Comparison of ENCODE assay signal across 8 cellular contexts in genomic region chr2:134918518-134919359, GRCh38. TPM values are rescaled to one million over a fixed set of nuclear protein-coding genes. Genes with fewer than 3 reads are reported as not detected.
DNase-seq lines count a peak whose midpoint lies in the region; ATAC-seq, FAIRE-seq and TF ChIP-seq lines count a peak whose summit lies in the region.

Gene CCNT2 (plus strand): TSS chr2:134918822. CDS start chr2:134918855, 33 bp downstream.

- ATAC-seq in naive thymus-derived CD8-positive, alpha-beta T cell, result peak; percentile 81 to 83

- H3K4me1 Mint-ChIP-seq in naive thymus-derived CD8-positive, alpha-beta T cell, result peaks cover 17 to 63% (median 42%) of the 10 kb centered on the region in 4 donors

- peaks cover 7 to 18% (median 13%) of the 10 kb centered on the region in 3 donors for H3K36me3 Mint-ChIP-seq in naive thymus-derived CD8-positive, alpha-beta T cell

- H3K27ac Mint-ChIP-seq in naive thymus-derived CD8-positive, alpha-beta T cell, result peak within 1 kb of the TSS; percentile 95 to 100 (median 99)

- H3K9me2 ChIP-seq in Loucy (replicated peaks; ENCODE audit: low read depth, low read length), result no peaks in the 10 kb centered on the region

- DNase-seq in EH (ENCODE audit: low read depth) (peak; percentile 99), H54 (ENCODE audit: insufficient read length, low spot score) (peak; percentile 85), fibroblast of mammary gland (ENCODE audit: low read depth) (peak; percentile 98)
- DNase-seq in activated T-helper 9 cell treated with anti-CD3 and anti-CD28 coated beads, Interleukin-2, amount 50 U/mL, for 16 hours (ENCODE audit: low read depth), result peak; percentile 100
- DNase-seq in naive thymus-derived CD8-positive, alpha-beta T cell, result peak; percentile 99 to 100 (median 100)
- peak; percentile 98 to 100 (median 99) for DNase-seq in stimulated activated naive CD4-positive, alpha-beta T cell (lab: John Stamatoyannopoulos, UW)

- POLR2A ChIA-PET in naive thymus-derived CD8-positive, alpha-beta T cell (lab: Charles Lee), result interaction anchor here (0.6 to 1.8 kb wide), 12 partner anchors 27 to 957 kb away, joined by 3 to 7 read pairs (median 4); partner anchors contain the start of genes R3HDM1, RAB3GAP1 and ZRANB3

- H3K9me3 Mint-ChIP-seq in naive thymus-derived CD8-positive, alpha-beta T cell, result peaks cover 0 to under 1% (median 0%) of the 10 kb centered on the region in 9 donors

- H3K27me3 Mint-ChIP-seq in naive thymus-derived CD8-positive, alpha-beta T cell, result peaks cover 0 to 3% (median 0%) of the 10 kb centered on the region in 5 donors

- H3K4me3 Mint-ChIP-seq in naive thymus-derived CD8-positive, alpha-beta T cell, result peak within 1 kb of the TSS; percentile 91 to 99 (median 97)

- no peaks in the 10 kb centered on the region for H3K27me3 ChIP-seq in Loucy (ENCODE audit: insufficient read depth, low read length, poor library complexity, severe bottlenecking)

- H3K79me2 ChIP-seq in Loucy (ENCODE audit: insufficient read depth, low read length), result peaks cover 61% of the 10 kb centered on the region

- H3F3A ChIP-seq in Loucy (ENCODE audit: low read depth), result peaks cover 3% of the 10 kb centered on the region; the same call in 1 of the 2 replicates

- H3K4me2 ChIP-seq in Loucy (ENCODE audit: low read depth, low read length, poor library complexity, severe bottlenecking), result peak within 1 kb of the TSS; percentile 89

- no peaks in the 10 kb centered on the region for H3K9me3 ChIP-seq in Loucy (ENCODE audit: insufficient read depth, low read depth, low read length)

- H2AFZ ChIP-seq in Loucy (ENCODE audit: low read length), result peak within 1 kb of the TSS; percentile 93

- TF ChIP-seq POLR2A in H54 (IDR thresholded peaks at IDR 0.05; ENCODE audit: low read depth, low read length) (peak; percentile 76), Raji (IDR thresholded peaks at IDR 0.05; ENCODE audit: insufficient read depth, low read depth, low read length) (peak; percentile 64)

- peaks cover 39% of the 10 kb centered on the region for H3K4me1 ChIP-seq in Loucy (ENCODE audit: insufficient read depth, low read length, poor library complexity, severe bottlenecking)

- TF ChIP-seq CTCF in Loucy (conservative IDR thresholded peaks at IDR 0.05; ENCODE audit: low read length) (no peak), fibroblast of mammary gland (conservative IDR thresholded peaks at IDR 0.05; ENCODE audit: control insufficient read depth, insufficient read depth, low read depth, low read length) (no peak)

- peak within 1 kb of the TSS; percentile 98 for H3K9ac ChIP-seq in Loucy (ENCODE audit: low read depth, low read length, poor library complexity, severe bottlenecking)

- peak within 1 kb of the TSS; percentile 99 for H3K4me3 ChIP-seq in Loucy (ENCODE audit: low read length, poor library complexity, severe bottlenecking)
- peak within 1 kb of the TSS; percentile 76 for H3K4me3 ChIP-seq in fibroblast of mammary gland (ENCODE audit: control insufficient read depth, low read depth, low read length)

- peak; percentile 92 for FAIRE-seq in H54 (lab: Jason Lieb, UNC)

- H4K20me1 ChIP-seq in Loucy (ENCODE audit: insufficient read depth, low read length, poor library complexity, severe bottlenecking), result peaks cover 48% of the 10 kb centered on the region

- no peaks in the 10 kb centered on the region; the same call in 1 of the 2 replicates for H3K36me3 ChIP-seq in Loucy (ENCODE audit: insufficient read depth, low read length)

RNA-seq across cellular contexts. Expression of gene CCNT2, which starts in this region (rescaled TPM):
- total RNA-seq in naive thymus-derived CD8-positive, alpha-beta T cell, result 10 to 100 TPM; 71.9 to 80.1 TPM
- polyA plus RNA-seq in naive thymus-derived CD8-positive, alpha-beta T cell, result 10 to 100 TPM; 17.5 to 21.9 (median 20.7) TPM

Comparison
In these comparisons a context has a peak if more than half of its experiments do, and no peak if none do; other contexts are left out.
1. Peak in every context shown above with its lines: DNase-seq, ATAC-seq and H3K4me3 ChIP-seq.